ENCODE assay signal across 4 cellular contexts in the genomic region with DNA sequence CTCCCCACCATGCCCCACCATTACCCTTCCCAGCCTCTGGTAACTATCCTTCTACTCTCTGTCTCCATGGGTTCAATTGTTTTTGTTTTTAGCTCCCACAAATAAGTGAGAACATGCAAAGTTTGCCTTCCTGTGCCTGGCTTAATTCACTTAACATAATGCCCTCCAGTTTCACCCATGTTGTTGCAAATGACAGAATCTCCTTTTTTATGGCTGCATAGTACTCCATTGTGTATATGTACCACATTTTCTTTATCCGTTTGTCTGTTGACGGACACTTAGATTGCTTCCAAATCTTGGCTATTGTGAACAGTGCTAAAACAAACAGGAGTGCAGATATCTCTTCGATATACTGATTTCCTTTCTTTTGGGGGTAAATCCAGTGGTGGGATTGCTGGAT.
A peak's percentile ranks its signal among the peaks of the same experiment; 100 is the strongest.
TF ChIP-seq lines count a peak whose summit lies in the region.

No MANE protein-coding gene starts in this region.

TF ChIP-seq in A549, 52 proteins besides CTCF, POLR2A, EP300 and RAD21:
- peak; percentile 47; the same call in 1 of the 2 replicates for TF ChIP-seq KDM1A (IDR thresholded peaks at IDR 0.05; ENCODE audit: low read depth)

TF ChIP-seq in SK-N-SH treated with all-trans-retinoic acid at 6 μM for 48 hours, 23 proteins besides CTCF, POLR2A, EP300 and RAD21:
- TF ChIP-seq ZNF8 (CRISPR knock-in tag; IDR thresholded peaks at IDR 0.05) = peak; percentile 84

TF ChIP-seq in H1, 55 proteins besides CTCF, POLR2A, EP300 and RAD21:
- peak; percentile 82 for TF ChIP-seq KDM1A (IDR thresholded peaks at IDR 0.05; ENCODE audit: borderline replicate concordance, low read length)

TF ChIP-seq in HepG2, 621 proteins besides CTCF, POLR2A, EP300 and RAD21:
- 0 out of 2 replicates have a peak, but pooled peaks have one; percentile 11 for TF ChIP-seq JUNB (CRISPR knock-in tag; IDR thresholded peaks at IDR 0.05; ENCODE audit: borderline replicate concordance)
